1 cellular context compared by ENCODE assay signal in the genomic region with DNA sequence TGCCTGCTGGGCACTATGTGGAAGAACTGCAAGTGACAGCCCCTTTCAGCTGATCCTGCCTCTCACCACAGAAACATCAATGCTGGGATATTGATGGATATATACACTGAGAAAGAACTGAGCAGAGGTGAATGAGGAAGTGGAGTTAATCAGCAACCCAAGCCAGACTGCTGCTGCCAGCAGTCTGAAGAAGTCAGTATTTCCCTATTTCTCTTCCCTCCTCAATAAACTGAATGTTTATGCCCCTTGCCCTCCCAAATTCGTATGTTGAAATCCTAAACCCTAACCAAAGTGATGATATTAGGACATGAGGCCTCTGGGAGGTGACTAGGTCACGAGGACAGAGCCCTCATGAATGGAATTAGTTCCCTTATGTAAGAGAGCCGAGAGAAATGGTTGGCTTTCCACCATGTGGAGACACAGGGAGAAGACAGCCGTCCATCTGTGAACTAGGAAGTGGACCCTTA.
TF ChIP-seq lines count a peak whose summit lies in the region.

No MANE protein-coding gene starts in this region.

TF ChIP-seq in HepG2, 621 proteins besides CTCF, POLR2A, EP300 and RAD21 (continued from another document):
- TF ChIP-seq, protein P1, sequence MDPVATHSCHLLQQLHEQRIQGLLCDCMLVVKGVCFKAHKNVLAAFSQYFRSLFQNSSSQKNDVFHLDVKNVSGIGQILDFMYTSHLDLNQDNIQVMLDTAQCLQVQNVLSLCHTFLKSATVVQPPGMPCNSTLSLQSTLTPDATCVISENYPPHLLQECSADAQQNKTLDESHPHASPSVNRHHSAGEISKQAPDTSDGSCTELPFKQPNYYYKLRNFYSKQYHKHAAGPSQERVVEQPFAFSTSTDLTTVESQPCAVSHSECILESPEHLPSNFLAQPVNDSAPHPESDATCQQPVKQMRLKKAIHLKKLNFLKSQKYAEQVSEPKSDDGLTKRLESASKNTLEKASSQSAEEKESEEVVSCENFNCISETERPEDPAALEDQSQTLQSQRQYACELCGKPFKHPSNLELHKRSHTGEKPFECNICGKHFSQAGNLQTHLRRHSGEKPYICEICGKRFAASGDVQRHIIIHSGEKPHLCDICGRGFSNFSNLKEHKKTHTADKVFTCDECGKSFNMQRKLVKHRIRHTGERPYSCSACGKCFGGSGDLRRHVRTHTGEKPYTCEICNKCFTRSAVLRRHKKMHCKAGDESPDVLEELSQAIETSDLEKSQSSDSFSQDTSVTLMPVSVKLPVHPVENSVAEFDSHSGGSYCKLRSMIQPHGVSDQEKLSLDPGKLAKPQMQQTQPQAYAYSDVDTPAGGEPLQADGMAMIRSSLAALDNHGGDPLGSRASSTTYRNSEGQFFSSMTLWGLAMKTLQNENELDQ (CRISPR knock-in tag; IDR thresholded peaks at IDR 0.05; ENCODE audit: borderline replicate concordance): no peak
- TF ChIP-seq ZNF614 (CRISPR knock-in tag; IDR thresholded peaks at IDR 0.05; ENCODE audit: borderline replicate concordance) (0 out of 2 replicates have a peak, but pooled peaks have one; percentile 27), ZNF501 (CRISPR knock-in tag; IDR thresholded peaks at IDR 0.05) (peak; percentile 37; the same call in 1 of the 2 replicates), ZNF577 (CRISPR knock-in tag; IDR thresholded peaks at IDR 0.05; ENCODE audit: borderline replicate concordance, low read depth) (no peak), ETV5 (CRISPR knock-in tag; IDR thresholded peaks at IDR 0.05; ENCODE audit: borderline replicate concordance) (peak; percentile 26; the same call in 1 of the 2 replicates), ZNF33B (CRISPR knock-in tag; IDR thresholded peaks at IDR 0.05) (no peak), STAG1 (CRISPR knock-in tag; IDR thresholded peaks at IDR 0.05) (peak; percentile 8; the same call in 1 of the 2 replicates), ZNF441 (CRISPR knock-in tag; IDR thresholded peaks at IDR 0.05; ENCODE audit: borderline replicate concordance) (no peak), ZMYM2 (CRISPR knock-in tag; IDR thresholded peaks at IDR 0.05) (no peak), ZNF143 (CRISPR knock-in tag; IDR thresholded peaks at IDR 0.05) (peak; percentile 35; the same call in 1 of the 2 replicates), CREB1 (IDR thresholded peaks at IDR 0.05) (no peak), CREB1 (CRISPR knock-in tag; IDR thresholded peaks at IDR 0.05) (peak; percentile 50)
- TF ChIP-seq, protein P2, sequence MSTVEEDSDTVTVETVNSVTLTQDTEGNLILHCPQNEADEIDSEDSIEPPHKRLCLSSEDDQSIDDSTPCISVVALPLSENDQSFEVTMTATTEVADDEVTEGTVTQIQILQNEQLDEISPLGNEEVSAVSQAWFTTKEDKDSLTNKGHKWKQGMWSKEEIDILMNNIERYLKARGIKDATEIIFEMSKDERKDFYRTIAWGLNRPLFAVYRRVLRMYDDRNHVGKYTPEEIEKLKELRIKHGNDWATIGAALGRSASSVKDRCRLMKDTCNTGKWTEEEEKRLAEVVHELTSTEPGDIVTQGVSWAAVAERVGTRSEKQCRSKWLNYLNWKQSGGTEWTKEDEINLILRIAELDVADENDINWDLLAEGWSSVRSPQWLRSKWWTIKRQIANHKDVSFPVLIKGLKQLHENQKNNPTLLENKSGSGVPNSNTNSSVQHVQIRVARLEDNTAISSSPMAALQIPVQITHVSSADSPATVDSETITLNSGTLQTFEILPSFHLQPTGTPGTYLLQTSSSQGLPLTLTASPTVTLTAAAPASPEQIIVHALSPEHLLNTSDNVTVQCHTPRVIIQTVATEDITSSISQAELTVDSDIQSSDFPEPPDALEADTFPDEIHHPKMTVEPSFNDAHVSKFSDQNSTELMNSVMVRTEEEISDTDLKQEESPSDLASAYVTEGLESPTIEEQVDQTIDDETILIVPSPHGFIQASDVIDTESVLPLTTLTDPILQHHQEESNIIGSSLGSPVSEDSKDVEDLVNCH (CRISPR knock-in tag; IDR thresholded peaks at IDR 0.05): no peak
- TF ChIP-seq, protein P3, sequence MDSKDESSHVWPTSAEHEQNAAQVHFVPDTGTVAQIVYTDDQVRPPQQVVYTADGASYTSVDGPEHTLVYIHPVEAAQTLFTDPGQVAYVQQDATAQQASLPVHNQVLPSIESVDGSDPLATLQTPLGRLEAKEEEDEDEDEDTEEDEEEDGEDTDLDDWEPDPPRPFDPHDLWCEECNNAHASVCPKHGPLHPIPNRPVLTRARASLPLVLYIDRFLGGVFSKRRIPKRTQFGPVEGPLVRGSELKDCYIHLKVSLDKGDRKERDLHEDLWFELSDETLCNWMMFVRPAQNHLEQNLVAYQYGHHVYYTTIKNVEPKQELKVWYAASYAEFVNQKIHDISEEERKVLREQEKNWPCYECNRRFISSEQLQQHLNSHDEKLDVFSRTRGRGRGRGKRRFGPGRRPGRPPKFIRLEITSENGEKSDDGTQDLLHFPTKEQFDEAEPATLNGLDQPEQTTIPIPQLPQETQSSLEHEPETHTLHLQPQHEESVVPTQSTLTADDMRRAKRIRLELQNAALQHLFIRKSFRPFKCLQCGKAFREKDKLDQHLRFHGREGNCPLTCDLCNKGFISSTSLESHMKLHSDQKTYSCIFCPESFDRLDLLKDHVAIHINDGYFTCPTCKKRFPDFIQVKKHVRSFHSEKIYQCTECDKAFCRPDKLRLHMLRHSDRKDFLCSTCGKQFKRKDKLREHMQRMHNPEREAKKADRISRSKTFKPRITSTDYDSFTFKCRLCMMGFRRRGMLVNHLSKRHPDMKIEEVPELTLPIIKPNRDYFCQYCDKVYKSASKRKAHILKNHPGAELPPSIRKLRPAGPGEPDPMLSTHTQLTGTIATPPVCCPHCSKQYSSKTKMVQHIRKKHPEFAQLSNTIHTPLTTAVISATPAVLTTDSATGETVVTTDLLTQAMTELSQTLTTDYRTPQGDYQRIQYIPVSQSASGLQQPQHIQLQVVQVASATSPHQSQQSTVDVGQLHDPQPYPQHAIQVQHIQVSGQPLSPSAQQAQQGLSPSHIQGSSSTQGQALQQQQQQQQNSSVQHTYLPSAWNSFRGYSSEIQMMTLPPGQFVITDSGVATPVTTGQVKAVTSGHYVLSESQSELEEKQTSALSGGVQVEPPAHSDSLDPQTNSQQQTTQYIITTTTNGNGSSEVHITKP (CRISPR knock-in tag; IDR thresholded peaks at IDR 0.05; ENCODE audit: low read depth): 0 out of 2 replicates have a peak, but pooled peaks have one; percentile 18
